In the genomic region with DNA sequence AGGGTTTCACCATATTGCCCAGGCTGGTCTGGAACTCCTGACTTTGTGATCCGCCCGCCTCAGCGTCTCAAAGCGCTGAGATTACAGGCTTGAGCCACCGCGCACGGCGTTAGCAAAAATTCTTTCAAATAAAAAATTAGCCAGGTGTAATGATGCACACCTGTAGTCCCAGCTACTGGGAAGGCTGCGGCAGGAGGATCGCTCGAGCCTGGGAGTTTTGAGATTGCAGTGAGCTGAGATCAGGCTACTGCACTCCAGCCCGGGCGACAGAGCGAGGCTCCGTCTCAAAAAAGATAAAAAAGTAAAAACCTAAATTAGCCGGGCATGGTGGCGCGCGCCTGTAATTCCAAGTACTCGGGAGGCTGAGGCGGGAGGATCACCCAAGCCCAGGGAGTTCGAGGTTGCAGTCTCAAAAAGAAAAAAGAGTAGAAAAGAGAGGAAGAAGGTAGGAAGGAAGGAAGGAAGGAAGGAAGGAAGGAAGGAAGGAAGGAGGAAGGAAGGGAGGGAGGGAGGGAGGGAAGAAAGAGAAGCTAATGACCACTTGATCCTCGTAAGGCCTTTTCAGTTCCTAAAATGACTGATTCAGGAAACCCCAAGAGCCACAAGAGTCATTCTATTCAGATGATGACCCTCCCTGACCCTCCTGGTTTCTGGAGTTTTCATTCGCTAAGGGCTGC, we compare ENCODE assay signal across 8 cellular contexts. TPM values are rescaled to one million over a fixed set of nuclear protein-coding genes. Genes with fewer than 3 reads are reported as not detected.
DNase-seq lines count a peak whose midpoint lies in the region; ATAC-seq and TF ChIP-seq lines count a peak whose summit lies in the region.

No MANE protein-coding gene starts in this region.

- dilution Hi-C loops in IMR-90 (cut with HindIII; ENCODE audit: low sequenced_read_pairs, unreplicated experiment), result no loop called here

- WGBS in IMR-90 (ENCODE audit: extremely low coverage in 2 of 2, insufficient read length in 1 of 2), 2 experiments, result 97% methylated on average over 11 of the region's 24 CpGs; no CpG with 5 or more reads in 1 of the 2 experiments
- WGBS in mesenchymal stem cell, result 92% methylated on average over 23 of the region's 24 CpGs

- in situ Hi-C loops in IMR-90 (cut with MboI; ENCODE audit: low sequenced_read_pairs) (no loop called here), astrocyte of the spinal cord (cut with HindIII; ENCODE audit: low sequenced_read_pairs) (no loop called here)

- no peak for TF ChIP-seq RAD21 in IMR-90 (IDR thresholded peaks at IDR 0.05; ENCODE audit: low read length)

- H2BK12ac ChIP-seq in mesenchymal stem cell (ENCODE audit: low read length in 2 of 2), result no peak overlapping the region

- H3K14ac ChIP-seq in IMR-90 (replicated peaks; ENCODE audit: low read depth, low read length) (peak overlapping the region; percentile 96), mesenchymal stem cell (ENCODE audit: low read length in 2 of 2) (no peak overlapping the region)

- CTCF ChIA-PET in IMR-90 (lab: Yijun Ruan, JAX), result no interaction called here

- ATAC-seq in GM21367 (IDR thresholded peaks at IDR 0.05; ENCODE audit: unreplicated experiment) (peak; percentile 26), IMR-90 (ENCODE audit: low read depth) (no peak)

- DNase-seq in IMR-90 (no peak), astrocyte of the spinal cord (ENCODE audit: low read depth, low spot score) (no peak), mesenchymal stem cell (no peak), NK-92 (lab: John Stamatoyannopoulos, UW; ENCODE audit: unreplicated experiment) (no peak), SW480 (ENCODE audit: low spot score) (no peak), DMS 273 (lab: John Stamatoyannopoulos, UW; ENCODE audit: unreplicated experiment) (no peak)

- no peak for TF ChIP-seq CTCF in IMR-90 (conservative IDR thresholded peaks at IDR 0.05; ENCODE audit: low read depth, low read length)
- no peak for TF ChIP-seq CTCF in astrocyte of the spinal cord (IDR thresholded peaks at IDR 0.05; ENCODE audit: low read depth, low read length)

- peak overlapping the region; percentile 76 for H3K4me3 ChIP-seq in BLaER1
- peak overlapping the region; percentile 69 for H3K4me3 ChIP-seq in IMR-90 (ENCODE audit: insufficient read depth, low read depth, low read length)
- H3K4me3 ChIP-seq in astrocyte of the spinal cord (ENCODE audit: low read depth, low read length), result peak overlapping the region; percentile 72
- H3K4me3 ChIP-seq in mesenchymal stem cell (ENCODE audit: insufficient read depth in 1 of 2, low read depth in 1 of 2, low read length in 2 of 2), result peak overlapping the region; percentile 73 to 87

- peak overlapping the region; percentile 95 for H3K27ac ChIP-seq in BLaER1
- peak overlapping the region; percentile 88 for H3K27ac ChIP-seq in IMR-90 (ENCODE audit: insufficient read depth, low read length)
- H3K27ac ChIP-seq in mesenchymal stem cell (ENCODE audit: low read length, poor library complexity, severe bottlenecking), result peak overlapping the region; percentile 82

- H2BK5ac ChIP-seq in IMR-90 (ENCODE audit: low read depth, low read length, poor library complexity, severe bottlenecking) (peak overlapping the region; percentile 85), mesenchymal stem cell (ENCODE audit: low read depth, low read length, poor library complexity, severe bottlenecking) (no peak overlapping the region)

- TF ChIP-seq POLR2A in IMR-90 (IDR thresholded peaks at IDR 0.05; ENCODE audit: low read depth, low read length), result no peak

- no peak overlapping the region for H4K91ac ChIP-seq in IMR-90 (ENCODE audit: insufficient read depth, low read depth, low read length)
- H4K91ac ChIP-seq in mesenchymal stem cell (ENCODE audit: low read length), result no peak overlapping the region

- H2BK120ac ChIP-seq in IMR-90 (ENCODE audit: low read depth, low read length) (peak overlapping the region; percentile 63; the same call in 1 of the 2 replicates), mesenchymal stem cell (ENCODE audit: low read depth, low read length) (no peak overlapping the region)

- H2BK15ac ChIP-seq in IMR-90 (ENCODE audit: low read depth, low read length), result peak overlapping the region; percentile 45; the same call in 1 of the 3 replicates
- H2BK15ac ChIP-seq in mesenchymal stem cell (ENCODE audit: low read depth, poor library complexity, severe bottlenecking), result peak overlapping the region; percentile 19

- peak overlapping the region; percentile 92 for H3K4me2 ChIP-seq in BLaER1
- peak overlapping the region; percentile 87 for H3K4me2 ChIP-seq in IMR-90 (ENCODE audit: low read depth, low read length)
- peak overlapping the region; percentile 78 for H3K4me2 ChIP-seq in mesenchymal stem cell (ENCODE audit: low read length, poor library complexity, severe bottlenecking)

- H3K4ac ChIP-seq in IMR-90 (ENCODE audit: low read depth, low read length), result peak overlapping the region; percentile 95
- peak overlapping the region in 1 of 2 experiments; percentile 94 for H3K4ac ChIP-seq in mesenchymal stem cell (ENCODE audit: low read depth in 1 of 2, low read length in 2 of 2)

- H3K36me3 ChIP-seq in BLaER1 (no peaks in the 10 kb centered on the region), IMR-90 (ENCODE audit: control insufficient read depth, insufficient read depth, low read length) (no peaks in the 10 kb centered on the region), mesenchymal stem cell (ENCODE audit: control insufficient read depth in 1 of 2, insufficient read depth in 2 of 2, low read depth in 1 of 2, low read length in 2 of 2) (no peaks in the 10 kb centered on the region)

- no peaks in the 10 kb centered on the region for H3K9me1 ChIP-seq in IMR-90 (ENCODE audit: insufficient read depth, low read length)

- H4K8ac ChIP-seq in IMR-90 (ENCODE audit: low read depth in 2 of 2, low read length in 2 of 2) (peak overlapping the region; percentile 79 to 96), mesenchymal stem cell (ENCODE audit: low read length) (peak overlapping the region; percentile 99)

- H4K5ac ChIP-seq in IMR-90 (ENCODE audit: low read depth, low read length), result peak overlapping the region; percentile 67

- H3K79me1 ChIP-seq in IMR-90 (ENCODE audit: low read depth in 1 of 2, low read length in 2 of 2) (peaks cover 0 to 4% of the 10 kb centered on the region in 2 experiments; a peak in 1 of 4 replicates), mesenchymal stem cell (replicated peaks; ENCODE audit: low read length, poor library complexity, severe bottlenecking) (no peaks in the 10 kb centered on the region)

- H2AK5ac ChIP-seq in IMR-90 (ENCODE audit: low read depth, low read length), result peak overlapping the region; percentile 67
- H2AK5ac ChIP-seq in mesenchymal stem cell (ENCODE audit: low read length, severe bottlenecking), result no peak overlapping the region

- H3K9ac ChIP-seq in BLaER1 (peak overlapping the region; percentile 91), IMR-90 (ENCODE audit: low read depth, low read length) (peak overlapping the region; percentile 71), mesenchymal stem cell (ENCODE audit: low read length) (peak overlapping the region; percentile 98)

- H3K18ac ChIP-seq in IMR-90 (ENCODE audit: low read depth, low read length) (peak overlapping the region; percentile 32; the same call in 1 of the 2 replicates), mesenchymal stem cell (ENCODE audit: low read depth in 1 of 2, low read length in 2 of 2) (peak overlapping the region in 1 of 2 experiments; percentile 94)

- BruUV-seq in IMR-90 (replicated peaks; lab: Mats Ljungman, UMichigan), result no TSS peak

- H2AK9ac ChIP-seq in IMR-90 (replicated peaks; ENCODE audit: low read depth, low read length, poor library complexity), result peak overlapping the region; percentile 94

- H2BK20ac ChIP-seq in IMR-90 (ENCODE audit: low read depth, low read length), result no peak overlapping the region

- H3K9me3 ChIP-seq in BLaER1 (no peaks in the 10 kb centered on the region), IMR-90 (ENCODE audit: control insufficient read depth, insufficient read depth, low read length) (no peaks in the 10 kb centered on the region), mesenchymal stem cell (ENCODE audit: control insufficient read depth, low read length) (no peaks in the 10 kb centered on the region)

- peak overlapping the region; percentile 98 for H2AFZ ChIP-seq in IMR-90 (replicated peaks; ENCODE audit: low read length, poor library complexity)
- H2AFZ ChIP-seq in mesenchymal stem cell (ENCODE audit: low read depth, low read length), result peak overlapping the region; percentile 60

- peak overlapping the region; percentile 92; the same call in 1 of the 2 replicates for H3K56ac ChIP-seq in IMR-90 (ENCODE audit: extremely low read depth, insufficient read depth, low read length)

- H3K27me3 ChIP-seq in BLaER1 (no peaks in the 10 kb centered on the region), IMR-90 (ENCODE audit: control insufficient read depth, insufficient read depth, low read length) (no peaks in the 10 kb centered on the region), mesenchymal stem cell (ENCODE audit: control insufficient read depth in 1 of 2, insufficient read depth in 1 of 2, low read length in 2 of 2) (no peaks in the 10 kb centered on the region)

- POLR2A ChIA-PET in IMR-90 (lab: Charles Lee; ENCODE audit: unreplicated experiment), result no interaction called here

- H3K23ac ChIP-seq in IMR-90 (ENCODE audit: low read depth, low read length) (peak overlapping the region; percentile 50; the same call in 1 of the 2 replicates), mesenchymal stem cell (ENCODE audit: low read length in 2 of 2) (no peak overlapping the region)

- intact Hi-C loops in IMR-90 (cut with micrococcal nuclease), result loop anchor here (2.0 kb wide), 1 partner anchor 66 kb away; a partner anchor contains a TSS

- H4K20me1 ChIP-seq in BLaER1 (no peaks in the 10 kb centered on the region), IMR-90 (ENCODE audit: insufficient read depth, low read length) (no peaks in the 10 kb centered on the region; the same call in 1 of the 2 replicates)

- H3K4me1 ChIP-seq in BLaER1 (peaks cover 34% of the 10 kb centered on the region), IMR-90 (ENCODE audit: control insufficient read depth, insufficient read depth, low read length) (peaks cover 8% of the 10 kb centered on the region), mesenchymal stem cell (ENCODE audit: control insufficient read depth, insufficient read depth, low read depth, low read length) (peaks cover 9% of the 10 kb centered on the region)

TF ChIP-seq in IMR-90, 13 proteins besides CTCF, POLR2A, EP300 and RAD21 (continues in another document):
- TF ChIP-seq RCOR1 (IDR thresholded peaks at IDR 0.05; ENCODE audit: insufficient replicate concordance, low read length) (no peak), BHLHE40 (IDR thresholded peaks at IDR 0.05; ENCODE audit: low read depth, low read length) (no peak)

RNA-seq across cellular contexts. Expression of a gene that starts 59.2 kb away (rescaled TPM):
- total RNA-seq in IMR-90 (2012; rRNA removed), result under 0.01 TPM in 1 of 2 replicates, not detected in the other
- polyA plus RNA-seq in IMR-90 (2012; rRNA removed), result 0.04 and 0.14 TPM in 2 replicates
- polyA plus RNA-seq in IMR-90 (2012; cell fraction: cytosol; rRNA removed), result 0.08 TPM in 2 replicates
- 0.04 and 0.13 TPM in 2 replicates for polyA plus RNA-seq in IMR-90 (2012; cell fraction: nucleus; rRNA removed; ENCODE audit: low replicate concordance)
- not detected for polyA plus RNA-seq in mesenchymal stem cell (2013, experiment 1 of 2)
- polyA plus RNA-seq in mesenchymal stem cell (2013, experiment 2 of 2), result not detected
